19 cellular contexts compared by ENCODE assay signal in genomic region chr7:129315916-129316315, GRCh38.
A peak's percentile ranks its signal among the peaks of the same experiment; 100 is the strongest.
DNase-seq lines count a peak whose midpoint lies in the region; ATAC-seq and TF ChIP-seq lines count a peak whose summit lies in the region.
"Had no signal": no experiment of that assay in that cellular context is flagged by ENCODE, and none has a peak within 500 bp of the region (broad histone marks: within the 10 kb centered on the region; RNA-seq: fewer than 3 reads in every experiment).

No MANE protein-coding gene starts in this region.

- H3K27me3 ChIP-seq in SJCRH30 (no peaks in the 10 kb centered on the region), sigmoid colon (no peaks in the 10 kb centered on the region)

- no peaks in the 10 kb centered on the region for H3K36me3 Mint-ChIP-seq in nephron (ENCODE audit: low read depth)

- peak overlapping the region; percentile 12; the same call in 1 of the 2 replicates for H3K27ac ChIP-seq in SJCRH30
- H3K27ac ChIP-seq in sigmoid colon: peak overlapping the region in 1 of 4 donors; percentile 3
- H3K27ac ChIP-seq: coronary artery, GM23248 had no signal

- DNase-seq in Ammon's horn (ENCODE audit: low spot score) (peak; percentile 86), SJCRH30 (peak; percentile 71 to 88), fibroblast of the aortic adventitia (ENCODE audit: low read depth) (peak; percentile 50), GF-D8 (lab: John Stamatoyannopoulos, UW) (no peak), activated gamma-delta T cell (lab: John Stamatoyannopoulos, UW) (no peak), sigmoid colon (no peak)
- DNase-seq: ACHN; activated CD8-positive, alpha-beta T cell treated with anti-CD3 and anti-CD28 coated beads, Interleukin-2, amount 10 ng/mL, durations not matched to agents 7 days and 5 days; activated naive CD4-positive, alpha-beta T cell; DMS79 treated with DMSO at 0.1 percent for 48 hours; GM23248; NCI-H526 treated with DMSO at 0.1 percent for 48 hours; SHP77; stimulated activated CD4-positive, alpha-beta T cell treated with anti-CD3 and anti-CD28 coated beads, Interleukin-15, amount 100 ng/mL, for 24 hours; T1000 had no signal

- H3K4me3 ChIP-seq in SJCRH30: no peak overlapping the region
- no peak overlapping the region for H3K4me3 ChIP-seq in fibroblast of the aortic adventitia (ENCODE audit: low read depth, low read length)
- no peak overlapping the region for H3K4me3 ChIP-seq in sigmoid colon
- H3K4me3 ChIP-seq: coronary artery, GM23248 had no signal

- H3K27me3 Mint-ChIP-seq in nephron (ENCODE audit: low read depth): no peaks in the 10 kb centered on the region

- H3K27ac Mint-ChIP-seq in nephron: peak overlapping the region; percentile 73 to 94 (median 78)
- H3K27ac Mint-ChIP-seq: activated CD8-positive, alpha-beta T cell treated with anti-CD3 and anti-CD28 coated beads, Interleukin-2, amount 10 ng/mL, durations not matched to agents 7 days and 5 days had no signal

- intact Hi-C loops in sigmoid colon (cut with DNase I): no loop called here

- no peaks in the 10 kb centered on the region for H3K9me3 Mint-ChIP-seq in nephron

- no peaks in the 10 kb centered on the region for H3K36me3 ChIP-seq in SJCRH30
- H3K36me3 ChIP-seq in sigmoid colon: no peaks in the 10 kb centered on the region

- TF ChIP-seq EP300 in sigmoid colon (IDR thresholded peaks at IDR 0.05): no peak

- TF ChIP-seq POLR2A in sigmoid colon (IDR thresholded peaks at IDR 0.05): no peak

- peak overlapping the region in 1 of 3 experiments; percentile 20 for H3K4me3 Mint-ChIP-seq in nephron
- H3K4me3 Mint-ChIP-seq: activated CD8-positive, alpha-beta T cell treated with anti-CD3 and anti-CD28 coated beads, Interleukin-2, amount 10 ng/mL, durations not matched to agents 7 days and 5 days; neural crest cell had no signal

- no peak for TF ChIP-seq CTCF in fibroblast of the aortic adventitia (IDR thresholded peaks at IDR 0.05; ENCODE audit: insufficient read depth, low read length)
- no peak for TF ChIP-seq CTCF in nephron (IDR thresholded peaks at IDR 0.05; ENCODE audit: unreplicated experiment in 3 of 3)
- no peak for TF ChIP-seq CTCF in sigmoid colon (IDR thresholded peaks at IDR 0.05)

- H3K4me1 ChIP-seq in SJCRH30 (peaks cover 15% of the 10 kb centered on the region), sigmoid colon (peaks cover 0 to 3% (median 0%) of the 10 kb centered on the region in 4 donors)

- WGBS in sigmoid colon, 2 donors: 86 to 92% methylated on average over 3 of the region's 3 CpGs

- H3K4me1 Mint-ChIP-seq in nephron: peaks cover 38% of the 10 kb centered on the region

- no peak for ATAC-seq in HG03025 (IDR thresholded peaks at IDR 0.05; ENCODE audit: low FRiP score, unreplicated experiment)
- ATAC-seq: activated CD8-positive, alpha-beta T cell treated with anti-CD3 and anti-CD28 coated beads, Interleukin-2, amount 10 ng/mL, durations not matched to agents 7 days and 5 days had no signal

- H3K9me3 ChIP-seq in SJCRH30 (replicated peaks) (no peaks in the 10 kb centered on the region), sigmoid colon (no peaks in the 10 kb centered on the region)

Comparison
In these comparisons a context has a peak if more than half of its experiments do, and no peak if none do; other contexts are left out.
1. DNase-seq: peak in Ammon's horn (single experiment), SJCRH30 (2 of 2) and fibroblast of the aortic adventitia (single experiment); none in GF-D8 (single experiment), activated gamma-delta T cell (single experiment) and sigmoid colon (single experiment).